1 cellular context compared by ENCODE assay signal in genomic region chr12:47779301-47779942, GRCh38.
TF ChIP-seq lines count a peak whose summit lies in the region.

No MANE protein-coding gene starts in this region.

TF ChIP-seq in HepG2, 621 proteins besides CTCF, POLR2A, EP300 and RAD21 (continued from another document and continues in another):
- TF ChIP-seq, protein P1, sequence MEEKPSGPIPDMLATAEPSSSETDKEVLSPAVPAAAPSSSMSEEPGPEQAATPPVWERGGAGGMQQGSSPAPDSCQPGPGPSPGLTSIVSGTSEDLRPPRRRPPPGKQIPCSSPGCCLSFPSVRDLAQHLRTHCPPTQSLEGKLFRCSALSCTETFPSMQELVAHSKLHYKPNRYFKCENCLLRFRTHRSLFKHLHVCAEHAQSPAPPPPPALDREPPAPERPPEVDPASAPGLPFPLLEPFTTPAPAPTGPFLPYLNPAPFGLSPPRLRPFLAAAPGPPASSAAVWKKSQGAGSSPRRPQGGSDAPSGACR (CRISPR knock-in tag; IDR thresholded peaks at IDR 0.05), result no peak
- TF ChIP-seq, protein P2, sequence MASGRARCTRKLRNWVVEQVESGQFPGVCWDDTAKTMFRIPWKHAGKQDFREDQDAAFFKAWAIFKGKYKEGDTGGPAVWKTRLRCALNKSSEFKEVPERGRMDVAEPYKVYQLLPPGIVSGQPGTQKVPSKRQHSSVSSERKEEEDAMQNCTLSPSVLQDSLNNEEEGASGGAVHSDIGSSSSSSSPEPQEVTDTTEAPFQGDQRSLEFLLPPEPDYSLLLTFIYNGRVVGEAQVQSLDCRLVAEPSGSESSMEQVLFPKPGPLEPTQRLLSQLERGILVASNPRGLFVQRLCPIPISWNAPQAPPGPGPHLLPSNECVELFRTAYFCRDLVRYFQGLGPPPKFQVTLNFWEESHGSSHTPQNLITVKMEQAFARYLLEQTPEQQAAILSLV (CRISPR knock-in tag; IDR thresholded peaks at IDR 0.05; ENCODE audit: borderline replicate concordance), result no peak
- TF ChIP-seq RBM39 (IDR thresholded peaks at IDR 0.05; ENCODE audit: low read depth, low read length, poor library complexity, severe bottlenecking), result no peak
- TF ChIP-seq ZFX (CRISPR knock-in tag; IDR thresholded peaks at IDR 0.05; ENCODE audit: low read depth), result no peak
- TF ChIP-seq EEA1 (CRISPR knock-in tag; IDR thresholded peaks at IDR 0.05; ENCODE audit: borderline replicate concordance), result no peak
- no peak for TF ChIP-seq MEIS2 (CRISPR knock-in tag; IDR thresholded peaks at IDR 0.05)
- TF ChIP-seq ZNF407 (CRISPR knock-in tag; IDR thresholded peaks at IDR 0.05; ENCODE audit: not compliant biosample characterization), result no peak
- no peak for TF ChIP-seq ZNF777 (CRISPR knock-in tag; IDR thresholded peaks at IDR 0.05)
- no peak for TF ChIP-seq KMT2A (CRISPR knock-in tag; IDR thresholded peaks at IDR 0.05)
- TF ChIP-seq, protein P3, sequence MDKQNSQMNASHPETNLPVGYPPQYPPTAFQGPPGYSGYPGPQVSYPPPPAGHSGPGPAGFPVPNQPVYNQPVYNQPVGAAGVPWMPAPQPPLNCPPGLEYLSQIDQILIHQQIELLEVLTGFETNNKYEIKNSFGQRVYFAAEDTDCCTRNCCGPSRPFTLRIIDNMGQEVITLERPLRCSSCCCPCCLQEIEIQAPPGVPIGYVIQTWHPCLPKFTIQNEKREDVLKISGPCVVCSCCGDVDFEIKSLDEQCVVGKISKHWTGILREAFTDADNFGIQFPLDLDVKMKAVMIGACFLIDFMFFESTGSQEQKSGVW (CRISPR knock-in tag; IDR thresholded peaks at IDR 0.05; ENCODE audit: borderline replicate concordance), result no peak
- no peak for TF ChIP-seq TAF15 (IDR thresholded peaks at IDR 0.05; ENCODE audit: low read depth, low read length, poor library complexity, severe bottlenecking)
- TF ChIP-seq ZXDC (CRISPR knock-in tag; IDR thresholded peaks at IDR 0.05), result no peak
- TF ChIP-seq ZNF788 (CRISPR knock-in tag; IDR thresholded peaks at IDR 0.05; ENCODE audit: borderline replicate concordance), result peak; percentile 39; the same call in 1 of the 2 replicates
- TF ChIP-seq, protein P4, sequence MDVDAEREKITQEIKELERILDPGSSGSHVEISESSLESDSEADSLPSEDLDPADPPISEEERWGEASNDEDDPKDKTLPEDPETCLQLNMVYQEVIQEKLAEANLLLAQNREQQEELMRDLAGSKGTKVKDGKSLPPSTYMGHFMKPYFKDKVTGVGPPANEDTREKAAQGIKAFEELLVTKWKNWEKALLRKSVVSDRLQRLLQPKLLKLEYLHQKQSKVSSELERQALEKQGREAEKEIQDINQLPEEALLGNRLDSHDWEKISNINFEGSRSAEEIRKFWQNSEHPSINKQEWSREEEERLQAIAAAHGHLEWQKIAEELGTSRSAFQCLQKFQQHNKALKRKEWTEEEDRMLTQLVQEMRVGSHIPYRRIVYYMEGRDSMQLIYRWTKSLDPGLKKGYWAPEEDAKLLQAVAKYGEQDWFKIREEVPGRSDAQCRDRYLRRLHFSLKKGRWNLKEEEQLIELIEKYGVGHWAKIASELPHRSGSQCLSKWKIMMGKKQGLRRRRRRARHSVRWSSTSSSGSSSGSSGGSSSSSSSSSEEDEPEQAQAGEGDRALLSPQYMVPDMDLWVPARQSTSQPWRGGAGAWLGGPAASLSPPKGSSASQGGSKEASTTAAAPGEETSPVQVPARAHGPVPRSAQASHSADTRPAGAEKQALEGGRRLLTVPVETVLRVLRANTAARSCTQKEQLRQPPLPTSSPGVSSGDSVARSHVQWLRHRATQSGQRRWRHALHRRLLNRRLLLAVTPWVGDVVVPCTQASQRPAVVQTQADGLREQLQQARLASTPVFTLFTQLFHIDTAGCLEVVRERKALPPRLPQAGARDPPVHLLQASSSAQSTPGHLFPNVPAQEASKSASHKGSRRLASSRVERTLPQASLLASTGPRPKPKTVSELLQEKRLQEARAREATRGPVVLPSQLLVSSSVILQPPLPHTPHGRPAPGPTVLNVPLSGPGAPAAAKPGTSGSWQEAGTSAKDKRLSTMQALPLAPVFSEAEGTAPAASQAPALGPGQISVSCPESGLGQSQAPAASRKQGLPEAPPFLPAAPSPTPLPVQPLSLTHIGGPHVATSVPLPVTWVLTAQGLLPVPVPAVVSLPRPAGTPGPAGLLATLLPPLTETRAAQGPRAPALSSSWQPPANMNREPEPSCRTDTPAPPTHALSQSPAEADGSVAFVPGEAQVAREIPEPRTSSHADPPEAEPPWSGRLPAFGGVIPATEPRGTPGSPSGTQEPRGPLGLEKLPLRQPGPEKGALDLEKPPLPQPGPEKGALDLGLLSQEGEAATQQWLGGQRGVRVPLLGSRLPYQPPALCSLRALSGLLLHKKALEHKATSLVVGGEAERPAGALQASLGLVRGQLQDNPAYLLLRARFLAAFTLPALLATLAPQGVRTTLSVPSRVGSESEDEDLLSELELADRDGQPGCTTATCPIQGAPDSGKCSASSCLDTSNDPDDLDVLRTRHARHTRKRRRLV (CRISPR knock-in tag; IDR thresholded peaks at IDR 0.05), result no peak
- TF ChIP-seq ZNF644 (CRISPR knock-in tag; IDR thresholded peaks at IDR 0.05; ENCODE audit: low read depth), result no peak
- no peak for TF ChIP-seq SP1 (IDR thresholded peaks at IDR 0.05)
- TF ChIP-seq SP1 (CRISPR knock-in tag; IDR thresholded peaks at IDR 0.05), result no peak
- TF ChIP-seq ZNF784 (CRISPR knock-in tag; IDR thresholded peaks at IDR 0.05; ENCODE audit: borderline replicate concordance), result no peak
- TF ChIP-seq ZNF20 (CRISPR knock-in tag; IDR thresholded peaks at IDR 0.05), result no peak
- no peak for TF ChIP-seq ZBTB7B (CRISPR knock-in tag; IDR thresholded peaks at IDR 0.05)
- TF ChIP-seq BORCS8-MEF2B (CRISPR knock-in tag; IDR thresholded peaks at IDR 0.05), result peak; percentile 27; the same call in 1 of the 2 replicates
- TF ChIP-seq GTF3A (CRISPR knock-in tag; conservative IDR thresholded peaks at IDR 0.05), result no peak
- no peak for TF ChIP-seq GZF1 (CRISPR knock-in tag; IDR thresholded peaks at IDR 0.05)
- no peak for TF ChIP-seq FOXA3 (CRISPR knock-in tag; IDR thresholded peaks at IDR 0.05)
- TF ChIP-seq ZNF781 (CRISPR knock-in tag; IDR thresholded peaks at IDR 0.05; ENCODE audit: borderline replicate concordance, not compliant biosample characterization), result no peak
- TF ChIP-seq HDAC1 (CRISPR knock-in tag; IDR thresholded peaks at IDR 0.05), result no peak
- TF ChIP-seq CSRNP1 (CRISPR knock-in tag; IDR thresholded peaks at IDR 0.05), result no peak
- TF ChIP-seq ARNTL (CRISPR knock-in tag; IDR thresholded peaks at IDR 0.05), result no peak
- no peak for TF ChIP-seq ZC3H13 (CRISPR knock-in tag; IDR thresholded peaks at IDR 0.05)
- no peak for TF ChIP-seq PCBP1 (IDR thresholded peaks at IDR 0.05; ENCODE audit: borderline replicate concordance, low read depth, low read length)
- peak; percentile 55; the same call in 1 of the 2 replicates for TF ChIP-seq ETV5 (CRISPR knock-in tag; IDR thresholded peaks at IDR 0.05; ENCODE audit: borderline replicate concordance)
- peak; percentile 50; the same call in 1 of the 2 replicates for TF ChIP-seq ZNF782 (CRISPR knock-in tag; IDR thresholded peaks at IDR 0.05; ENCODE audit: borderline replicate concordance)
- TF ChIP-seq, protein P5, sequence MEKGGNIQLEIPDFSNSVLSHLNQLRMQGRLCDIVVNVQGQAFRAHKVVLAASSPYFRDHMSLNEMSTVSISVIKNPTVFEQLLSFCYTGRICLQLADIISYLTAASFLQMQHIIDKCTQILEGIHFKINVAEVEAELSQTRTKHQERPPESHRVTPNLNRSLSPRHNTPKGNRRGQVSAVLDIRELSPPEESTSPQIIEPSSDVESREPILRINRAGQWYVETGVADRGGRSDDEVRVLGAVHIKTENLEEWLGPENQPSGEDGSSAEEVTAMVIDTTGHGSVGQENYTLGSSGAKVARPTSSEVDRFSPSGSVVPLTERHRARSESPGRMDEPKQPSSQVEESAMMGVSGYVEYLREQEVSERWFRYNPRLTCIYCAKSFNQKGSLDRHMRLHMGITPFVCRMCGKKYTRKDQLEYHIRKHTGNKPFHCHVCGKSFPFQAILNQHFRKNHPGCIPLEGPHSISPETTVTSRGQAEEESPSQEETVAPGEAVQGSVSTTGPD (CRISPR knock-in tag; IDR thresholded peaks at IDR 0.05), result no peak
- TF ChIP-seq JARID2 (CRISPR knock-in tag; IDR thresholded peaks at IDR 0.05; ENCODE audit: insufficient replicate concordance), result no peak
- no peak for TF ChIP-seq HCFC1 (IDR thresholded peaks at IDR 0.05; ENCODE audit: low read depth, low read length)
